ENCODE assay signal across 23 cellular contexts in genomic region chr7:46152671-46153070, GRCh38.
DNase-seq lines count a peak whose midpoint lies in the region; ATAC-seq, FAIRE-seq and TF ChIP-seq lines count a peak whose summit lies in the region.
"Had no signal": no experiment of that assay in that cellular context is flagged by ENCODE, and none has a peak within 500 bp of the region (broad histone marks: within the 10 kb centered on the region; RNA-seq: fewer than 3 reads in every experiment).

No MANE protein-coding gene starts in this region.

- no peak overlapping the region for H3K9ac ChIP-seq in IMR-90 (ENCODE audit: low read depth, low read length)

- POLR2A ChIA-PET in IMR-90 (lab: Charles Lee; ENCODE audit: unreplicated experiment) = interaction anchor here (0.6 to 1.0 kb wide), 2 partner anchors 9 to 40 kb away, joined by 3 to 4 read pairs; no protein-coding TSS in a partner anchor

- peak overlapping the region; percentile 44 for H2BK120ac ChIP-seq in IMR-90 (ENCODE audit: low read depth, low read length)

- H4K8ac ChIP-seq in IMR-90 (ENCODE audit: low read depth in 2 of 2, low read length in 2 of 2) = no peak overlapping the region

- no peaks in the 10 kb centered on the region for H3K4me1 Mint-ChIP-seq in T-helper 2 cell treated with Interferon-gamma antibody and Interleukin-4, amounts not matched to agents 5 μg/mL and 100 μg/mL, for 36 hours (ENCODE audit: low read depth)
- H3K4me1 Mint-ChIP-seq: activated naive CD8-positive, alpha-beta T cell treated with anti-CD3 and anti-CD28 coated beads, Interleukin-2, amount 50 U/mL, for 24 hours; T-cell had no signal

- H3K9me1 ChIP-seq in IMR-90 (ENCODE audit: insufficient read depth, low read length) = no peaks in the 10 kb centered on the region

- H3K23ac ChIP-seq in IMR-90 (ENCODE audit: low read depth, low read length) = no peak overlapping the region

- H3K27ac Mint-ChIP-seq in T-helper 2 cell treated with Interferon-gamma antibody and Interleukin-4, amounts not matched to agents 5 μg/mL and 100 μg/mL, for 36 hours = no peak overlapping the region
- H3K27ac Mint-ChIP-seq: activated naive CD8-positive, alpha-beta T cell treated with anti-CD3 and anti-CD28 coated beads, Interleukin-2, amount 50 U/mL, for 24 hours; mesothelial cell of epicardium; T-cell had no signal

- H3K27ac ChIP-seq in C4-2B (no peak overlapping the region), IMR-90 (ENCODE audit: insufficient read depth, low read length) (no peak overlapping the region)
- H3K27ac ChIP-seq: cardiac muscle cell, heart left ventricle, RWPE1 had no signal

- TF ChIP-seq POLR2A in IMR-90 (IDR thresholded peaks at IDR 0.05; ENCODE audit: low read depth, low read length) = no peak

- H3K27me3 Mint-ChIP-seq in T-helper 2 cell treated with Interferon-gamma antibody and Interleukin-4, amounts not matched to agents 5 μg/mL and 100 μg/mL, for 36 hours (ENCODE audit: low read depth) = no peaks in the 10 kb centered on the region
- H3K27me3 Mint-ChIP-seq: T-cell had no signal

- no peaks in the 10 kb centered on the region for H3K36me3 Mint-ChIP-seq in T-helper 2 cell treated with Interferon-gamma antibody and Interleukin-4, amounts not matched to agents 5 μg/mL and 100 μg/mL, for 36 hours (ENCODE audit: low read depth)
- H3K36me3 Mint-ChIP-seq: mesothelial cell of epicardium, T-cell had no signal

- peak overlapping the region; percentile 43; the same call in 1 of the 2 replicates for H4K91ac ChIP-seq in IMR-90 (ENCODE audit: insufficient read depth, low read depth, low read length)

- in situ Hi-C loops in IMR-90 (cut with MboI; ENCODE audit: low sequenced_read_pairs) = no loop called here

- no peak overlapping the region for H3K56ac ChIP-seq in IMR-90 (ENCODE audit: extremely low read depth, insufficient read depth, low read length)

- H3K4me2 ChIP-seq in IMR-90 (ENCODE audit: low read depth, low read length) = no peak overlapping the region

- BruUV-seq in IMR-90 (replicated peaks; lab: Mats Ljungman, UMichigan) = no TSS peak

- CTCF ChIA-PET in IMR-90 (lab: Yijun Ruan, JAX) = interaction anchor here (0.7 kb wide), 1 partner anchor 107 kb away, joined by 3 read pairs; no protein-coding TSS in a partner anchor

- peak overlapping the region; percentile 15 for H2AK5ac ChIP-seq in IMR-90 (ENCODE audit: low read depth, low read length)

- dilution Hi-C loops in IMR-90 (cut with HindIII; ENCODE audit: low sequenced_read_pairs, unreplicated experiment) = no loop called here

- H4K20me1 ChIP-seq in IMR-90 (ENCODE audit: insufficient read depth, low read length) = no peaks in the 10 kb centered on the region

- H3K9me3 Mint-ChIP-seq in T-helper 2 cell treated with Interferon-gamma antibody and Interleukin-4, amounts not matched to agents 5 μg/mL and 100 μg/mL, for 36 hours = no peaks in the 10 kb centered on the region
- H3K9me3 Mint-ChIP-seq: activated naive CD8-positive, alpha-beta T cell treated with anti-CD3 and anti-CD28 coated beads, Interleukin-2, amount 50 U/mL, for 24 hours; T-cell had no signal

- no peaks in the 10 kb centered on the region for H3K36me3 ChIP-seq in IMR-90 (ENCODE audit: control insufficient read depth, insufficient read depth, low read length)
- H3K36me3 ChIP-seq: cardiac muscle cell, heart left ventricle had no signal

- no peaks in the 10 kb centered on the region for H3K27me3 ChIP-seq in IMR-90 (ENCODE audit: control insufficient read depth, insufficient read depth, low read length)
- H3K27me3 ChIP-seq: cardiac muscle cell, heart left ventricle had no signal

- WGBS in IMR-90 (ENCODE audit: extremely low coverage in 2 of 2, insufficient read length in 1 of 2), 2 experiments = no CpG with 5 or more reads among the region's 1 CpG

- H4K5ac ChIP-seq in IMR-90 (ENCODE audit: low read depth, low read length) = no peak overlapping the region

- H3K14ac ChIP-seq in IMR-90 (replicated peaks; ENCODE audit: low read depth, low read length) = peak overlapping the region; percentile 74

- no peak overlapping the region for H3K4me3 ChIP-seq in IMR-90 (ENCODE audit: insufficient read depth, low read depth, low read length)
- H3K4me3 ChIP-seq: cardiac muscle cell, heart left ventricle had no signal

- ATAC-seq in IMR-90 (ENCODE audit: low read depth) = no peak
- peak; percentile 61 for ATAC-seq in SK-N-SH treated with all-trans-retinoic acid at 6 μM for 48 hours
- ATAC-seq: activated naive CD8-positive, alpha-beta T cell treated with anti-CD3 and anti-CD28 coated beads, Interleukin-2, amount 50 U/mL, for 24 hours; heart left ventricle; sciatic nerve; T-cell had no signal

- H3K18ac ChIP-seq in IMR-90 (ENCODE audit: low read depth, low read length) = peak overlapping the region; percentile 31; the same call in 1 of the 2 replicates

- no peaks in the 10 kb centered on the region for H3K79me1 ChIP-seq in IMR-90 (ENCODE audit: low read depth in 1 of 2, low read length in 2 of 2)

- no peak for FAIRE-seq in D721Med (lab: Jason Lieb, UNC)
- FAIRE-seq: islet of Langerhans had no signal

- TF ChIP-seq CTCF in C4-2B (conservative IDR thresholded peaks at IDR 0.05) (peak; percentile 27), IMR-90 (conservative IDR thresholded peaks at IDR 0.05; ENCODE audit: low read depth, low read length) (no peak), D721Med (IDR thresholded peaks at IDR 0.05; ENCODE audit: insufficient read depth, missing control alignments) (no peak)

- peak overlapping the region; percentile 34; the same call in 1 of the 2 replicates for H2BK20ac ChIP-seq in IMR-90 (ENCODE audit: low read depth, low read length)

- intact Hi-C loops in IMR-90 (cut with micrococcal nuclease) = no loop called here

- H3K4ac ChIP-seq in IMR-90 (ENCODE audit: low read depth, low read length) = 0 out of 2 replicates have a peak overlapping the region, but pooled peaks have one; percentile 10

- H2AK9ac ChIP-seq in IMR-90 (replicated peaks; ENCODE audit: low read depth, low read length, poor library complexity) = no peak overlapping the region

- H3K9me3 ChIP-seq in IMR-90 (ENCODE audit: control insufficient read depth, insufficient read depth, low read length) = no peaks in the 10 kb centered on the region
- H3K9me3 ChIP-seq: heart left ventricle had no signal

- H2BK5ac ChIP-seq in IMR-90 (ENCODE audit: low read depth, low read length, poor library complexity, severe bottlenecking) = no peak overlapping the region

- no peak overlapping the region for H2AFZ ChIP-seq in IMR-90 (replicated peaks; ENCODE audit: low read length, poor library complexity)

- no peak for TF ChIP-seq RAD21 in IMR-90 (IDR thresholded peaks at IDR 0.05; ENCODE audit: low read length)

- H2BK15ac ChIP-seq in IMR-90 (ENCODE audit: low read depth, low read length) = peak overlapping the region; percentile 74; the same call in 1 of the 3 replicates

- DNase-seq in IMR-90 = no peak
- peak; percentile 54 for DNase-seq in left kidney (ENCODE audit: low read depth, low spot score)
- DNase-seq in T-helper 2 cell treated with Interferon-gamma antibody and Interleukin-4, amounts not matched to agents 5 μg/mL and 100 μg/mL, for 36 hours (ENCODE audit: low spot score) = no peak
- DNase-seq in mucosa of gallbladder (ENCODE audit: low spot score) = no peak
- DNase-seq in superior temporal gyrus (ENCODE audit: extremely low spot score) = no peak
- no peak for DNase-seq in D721Med (ENCODE audit: insufficient read length, low spot score)
- DNase-seq: activated CD4-positive, CD25-positive, alpha-beta regulatory T cell; activated CD8-positive, alpha-beta memory T cell treated with anti-CD3 and anti-CD28 coated beads for 24 hours; activated naive CD8-positive, alpha-beta T cell treated with anti-CD3 and anti-CD28 coated beads, Interleukin-2, amount 50 U/mL, for 24 hours; AML-193; effector CD4-positive, alpha-beta T cell; heart left ventricle; NCI-H1930; NCI-H69; substantia nigra; T-cell had no signal

- peaks cover 5% of the 10 kb centered on the region for H3K4me1 ChIP-seq in IMR-90 (ENCODE audit: control insufficient read depth, insufficient read depth, low read length)
- H3K4me1 ChIP-seq: heart left ventricle had no signal

- no peak overlapping the region for H3K4me3 Mint-ChIP-seq in T-helper 2 cell treated with Interferon-gamma antibody and Interleukin-4, amounts not matched to agents 5 μg/mL and 100 μg/mL, for 36 hours
- H3K4me3 Mint-ChIP-seq: activated naive CD8-positive, alpha-beta T cell treated with anti-CD3 and anti-CD28 coated beads, Interleukin-2, amount 50 U/mL, for 24 hours; mesothelial cell of epicardium; T-cell had no signal

TF ChIP-seq in IMR-90, 13 proteins besides CTCF, POLR2A, EP300 and RAD21:
- TF ChIP-seq USF2 (IDR thresholded peaks at IDR 0.05; ENCODE audit: low read depth, low read length) (no peak), MXI1 (IDR thresholded peaks at IDR 0.05; ENCODE audit: borderline replicate concordance, low read depth, low read length) (no peak), CEBPB (IDR thresholded peaks at IDR 0.05; ENCODE audit: low read depth, low read length) (no peak)

TF ChIP-seq in SK-N-SH treated with all-trans-retinoic acid at 6 μM for 48 hours, 23 proteins besides CTCF, POLR2A, EP300 and RAD21 (continues in another document):
- TF ChIP-seq PPARA (CRISPR knock-in tag; IDR thresholded peaks at IDR 0.05; ENCODE audit: borderline replicate concordance) = no peak
- TF ChIP-seq ESRRG (CRISPR knock-in tag; IDR thresholded peaks at IDR 0.05) = no peak
- TF ChIP-seq CREB5 (CRISPR knock-in tag; IDR thresholded peaks at IDR 0.05; ENCODE audit: low read depth) = no peak
- no peak for TF ChIP-seq ZNF8 (CRISPR knock-in tag; IDR thresholded peaks at IDR 0.05)
- no peak for TF ChIP-seq OSR1 (CRISPR knock-in tag; IDR thresholded peaks at IDR 0.05)
- no peak for TF ChIP-seq ZFP3 (CRISPR knock-in tag; IDR thresholded peaks at IDR 0.05)
